ENCODE assay signal across 11 cellular contexts in the genomic region with DNA sequence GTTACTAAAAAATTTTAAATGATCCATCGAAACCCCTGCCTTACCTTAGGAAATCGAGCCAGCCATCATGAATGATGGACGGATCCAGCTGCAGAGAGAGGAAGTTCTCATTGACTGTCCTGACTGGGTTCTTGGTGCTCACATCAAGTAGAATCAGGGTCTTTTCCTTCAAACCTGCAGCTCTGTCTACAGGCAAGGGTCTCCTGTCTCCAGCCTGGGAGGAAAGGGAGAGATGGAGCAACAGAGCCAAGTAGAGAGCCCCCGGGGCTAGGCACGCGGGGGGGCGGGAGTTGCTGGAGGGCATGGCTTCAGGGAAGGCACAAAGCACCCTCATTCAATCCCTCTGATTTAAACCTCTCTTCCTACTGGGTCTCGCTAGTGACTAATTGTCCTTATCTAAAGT. TPM values are rescaled to one million over a fixed set of nuclear protein-coding genes. Genes with fewer than 3 reads are reported as not detected.
DNase-seq lines count a peak whose midpoint lies in the region; ATAC-seq and TF ChIP-seq lines count a peak whose summit lies in the region.
"Had no signal": no experiment of that assay in that cellular context is flagged by ENCODE, and none has a peak within 500 bp of the region (broad histone marks: within the 10 kb centered on the region; RNA-seq: fewer than 3 reads in every experiment).

A gene (minus strand): TSS at position 384 of the 403 bp plus-strand sequence.

- no peak for TF ChIP-seq POLR2A in right lobe of liver (IDR thresholded peaks at IDR 0.05)

- H3K4me3 ChIP-seq in lower lobe of right lung (peak within 1 kb of the TSS; percentile 55), subcutaneous abdominal adipose tissue (ENCODE audit: low read depth in 1 of 5, low read length in 5 of 5) (peak within 1 kb of the TSS; percentile 70 to 84 (median 79)), right lobe of liver (no peak within 1 kb of the TSS)

- CTCF ChIA-PET in activated CD4-positive, alpha-beta T cell treated with anti-CD3 and anti-CD28 coated beads for 36 hours (lab: Charles Lee), result interaction anchor here (1.0 kb wide), 1 partner anchor 10 kb away, joined by 3 read pairs; no protein-coding TSS in a partner anchor

- H3K36me3 Mint-ChIP-seq in activated CD4-positive, alpha-beta T cell treated with anti-CD3 and anti-CD28 coated beads for 36 hours (ENCODE audit: low read depth), result peaks cover 1% of the 10 kb centered on the region
- H3K36me3 Mint-ChIP-seq in activated naive CD8-positive, alpha-beta T cell treated with anti-CD3 and anti-CD28 coated beads, Interleukin-2, amount 50 U/mL, for 24 hours (ENCODE audit: low read depth), result no peaks in the 10 kb centered on the region

- intact Hi-C loops in activated CD4-positive, alpha-beta T cell treated with anti-CD3 and anti-CD28 coated beads for 36 hours (cut with DNase I, micrococcal nuclease), result loop anchor here in 1 of 2 experiments (10.0 kb wide), 1 partner anchor 289 kb away; no protein-coding TSS in a partner anchor
- intact Hi-C loops in lower lobe of right lung (cut with DNase I), result no loop called here
- intact Hi-C loops in right lobe of liver (cut with DNase I), result no loop called here

- H3K9me3 Mint-ChIP-seq in activated CD4-positive, alpha-beta T cell treated with anti-CD3 and anti-CD28 coated beads for 36 hours (ENCODE audit: low read depth), result no peaks in the 10 kb centered on the region
- H3K9me3 Mint-ChIP-seq in activated naive CD8-positive, alpha-beta T cell treated with anti-CD3 and anti-CD28 coated beads, Interleukin-2, amount 50 U/mL, for 24 hours, result no peaks in the 10 kb centered on the region
- H3K9me3 Mint-ChIP-seq: activated T-helper 1 cell treated with anti-CD3 and anti-CD28 coated beads, Interleukin-12 subunit alpha, Interleukin-12 subunit beta, Interleukin-2, Interleukin-4 antibody, amounts not matched to agents 30 ng/mL and 10 ng/mL and 1 ng/mL, durations not matched to agents 14 hours and 24 hours and 36 hours had no signal

- POLR2A ChIA-PET in activated CD4-positive, alpha-beta T cell treated with anti-CD3 and anti-CD28 coated beads for 36 hours (lab: Charles Lee), result no interaction called here

- H3K27ac ChIP-seq in lower lobe of right lung, result no peak within 1 kb of the TSS
- peak within 1 kb of the TSS; percentile 67 for H3K27ac ChIP-seq in subcutaneous abdominal adipose tissue (ENCODE audit: low read depth, low read length)
- H3K27ac ChIP-seq in substantia nigra (ENCODE audit: low read depth, low read length, poor library complexity, severe bottlenecking), result no peak within 1 kb of the TSS
- no peak within 1 kb of the TSS for H3K27ac ChIP-seq in right lobe of liver
- H3K27ac ChIP-seq: RWPE1 had no signal

- no peaks in the 10 kb centered on the region for H3K9me3 ChIP-seq in lower lobe of right lung
- H3K9me3 ChIP-seq in subcutaneous abdominal adipose tissue (ENCODE audit: control insufficient read depth in 5 of 5, low read length in 5 of 5), result no peaks in the 10 kb centered on the region
- no peaks in the 10 kb centered on the region for H3K9me3 ChIP-seq in right lobe of liver

- H3K27ac Mint-ChIP-seq in activated CD4-positive, alpha-beta T cell treated with anti-CD3 and anti-CD28 coated beads for 36 hours, result no peak within 1 kb of the TSS
- H3K27ac Mint-ChIP-seq in activated naive CD8-positive, alpha-beta T cell treated with anti-CD3 and anti-CD28 coated beads, Interleukin-2, amount 50 U/mL, for 24 hours, result no peak within 1 kb of the TSS
- H3K27ac Mint-ChIP-seq: activated T-helper 1 cell treated with anti-CD3 and anti-CD28 coated beads, Interleukin-12 subunit alpha, Interleukin-12 subunit beta, Interleukin-2, Interleukin-4 antibody, amounts not matched to agents 30 ng/mL and 10 ng/mL and 1 ng/mL, durations not matched to agents 14 hours and 24 hours and 36 hours had no signal

- no peak for DNase-seq in activated CD4-positive, alpha-beta T cell treated with anti-CD3 and anti-CD28 coated beads for 36 hours
- no peak for DNase-seq in activated CD4-positive, alpha-beta T cell treated with anti-CD3 and anti-CD28 coated beads, Interleukin-2, amount 50 U/mL, for 1 hour
- DNase-seq in activated naive CD8-positive, alpha-beta T cell treated with anti-CD3 and anti-CD28 coated beads, Interleukin-2, amount 50 U/mL, for 24 hours, result no peak
- DNase-seq in lower lobe of right lung (no peak), substantia nigra (lab: John Stamatoyannopoulos, UW) (no peak), right lobe of liver (no peak)
- DNase-seq: ACHN had no signal

- H3K4me1 Mint-ChIP-seq in activated CD4-positive, alpha-beta T cell treated with anti-CD3 and anti-CD28 coated beads for 36 hours, result peaks cover 23% of the 10 kb centered on the region
- H3K4me1 Mint-ChIP-seq in activated naive CD8-positive, alpha-beta T cell treated with anti-CD3 and anti-CD28 coated beads, Interleukin-2, amount 50 U/mL, for 24 hours, result peaks cover 23% of the 10 kb centered on the region

- no peaks in the 10 kb centered on the region for H3K36me3 ChIP-seq in lower lobe of right lung
- no peaks in the 10 kb centered on the region for H3K36me3 ChIP-seq in subcutaneous abdominal adipose tissue (ENCODE audit: control insufficient read depth in 5 of 5, insufficient read depth in 5 of 5, low read length in 5 of 5)
- no peaks in the 10 kb centered on the region for H3K36me3 ChIP-seq in right lobe of liver

- H3K9ac ChIP-seq in subcutaneous abdominal adipose tissue (ENCODE audit: low read length in 5 of 5), result peak within 1 kb of the TSS in 4 of 5 donors; percentile 10 to 64 (median 52)

- WGBS in right lobe of liver (ENCODE audit: insufficient coverage, low coverage, low lambda C conversion rate, missing lambda C conversion rate), result 0% methylated on average over 3 of the region's 8 CpGs

- peaks cover 65% of the 10 kb centered on the region for H3K27me3 Mint-ChIP-seq in activated CD4-positive, alpha-beta T cell treated with anti-CD3 and anti-CD28 coated beads for 36 hours
- peaks cover 75% of the 10 kb centered on the region for H3K27me3 Mint-ChIP-seq in activated naive CD8-positive, alpha-beta T cell treated with anti-CD3 and anti-CD28 coated beads, Interleukin-2, amount 50 U/mL, for 24 hours

- ATAC-seq in activated CD4-positive, alpha-beta T cell treated with anti-CD3 and anti-CD28 coated beads for 36 hours, result no peak
- no peak for ATAC-seq in activated naive CD8-positive, alpha-beta T cell treated with anti-CD3 and anti-CD28 coated beads, Interleukin-2, amount 50 U/mL, for 24 hours
- ATAC-seq in lower lobe of right lung, result no peak
- ATAC-seq in GM21423 (IDR thresholded peaks at IDR 0.05; ENCODE audit: unreplicated experiment), result no peak
- no peak for ATAC-seq in right lobe of liver

- no peak for TF ChIP-seq CTCF in lower lobe of right lung (IDR thresholded peaks at IDR 0.05)
- no peak for TF ChIP-seq CTCF in right lobe of liver (IDR thresholded peaks at IDR 0.05)

- peak within 1 kb of the TSS; percentile 58 for H3K4me3 Mint-ChIP-seq in activated CD4-positive, alpha-beta T cell treated with anti-CD3 and anti-CD28 coated beads for 36 hours
- H3K4me3 Mint-ChIP-seq in activated naive CD8-positive, alpha-beta T cell treated with anti-CD3 and anti-CD28 coated beads, Interleukin-2, amount 50 U/mL, for 24 hours, result peak within 1 kb of the TSS; percentile 30

- H3K4me1 ChIP-seq in lower lobe of right lung, result peaks cover 39% of the 10 kb centered on the region
- peaks cover 7 to 54% (median 48%) of the 10 kb centered on the region in 5 donors for H3K4me1 ChIP-seq in subcutaneous abdominal adipose tissue (ENCODE audit: control insufficient read depth in 5 of 5, insufficient read depth in 5 of 5, low read length in 5 of 5)
- peaks cover 0 to 21% (median 5%) of the 10 kb centered on the region in 4 donors for H3K4me1 ChIP-seq in right lobe of liver

- H3K27me3 ChIP-seq in lower lobe of right lung (ENCODE audit: low read depth) (peaks cover 83% of the 10 kb centered on the region), subcutaneous abdominal adipose tissue (ENCODE audit: control insufficient read depth in 5 of 5, insufficient read depth in 4 of 5, low read length in 5 of 5) (peaks cover 7 to 53% (median 21%) of the 10 kb centered on the region in 5 donors), right lobe of liver (peaks cover 8 to 38% of the 10 kb centered on the region in 2 donors)

RNA-seq across cellular contexts. Expression of the gene that starts here (rescaled TPM):
- total RNA-seq in activated CD4-positive, alpha-beta T cell treated with anti-CD3 and anti-CD28 coated beads for 36 hours, result not detected
- 0.77 TPM for total RNA-seq in lower lobe of right lung
- not detected for total RNA-seq in right lobe of liver
- total RNA-seq: activated T-helper 1 cell treated with anti-CD3 and anti-CD28 coated beads, Interleukin-12 subunit alpha, Interleukin-12 subunit beta, Interleukin-2, Interleukin-4 antibody, amounts not matched to agents 30 ng/mL and 10 ng/mL and 1 ng/mL, durations not matched to agents 14 hours and 24 hours and 36 hours had no signal

Comparison
In these comparisons a context has a peak if more than half of its experiments do, and no peak if none do; other contexts are left out.
1. H3K4me3 ChIP-seq: peak in lower lobe of right lung (single experiment) and subcutaneous abdominal adipose tissue (5 of 5); none in right lobe of liver (0 of 3).